In the genomic region with DNA sequence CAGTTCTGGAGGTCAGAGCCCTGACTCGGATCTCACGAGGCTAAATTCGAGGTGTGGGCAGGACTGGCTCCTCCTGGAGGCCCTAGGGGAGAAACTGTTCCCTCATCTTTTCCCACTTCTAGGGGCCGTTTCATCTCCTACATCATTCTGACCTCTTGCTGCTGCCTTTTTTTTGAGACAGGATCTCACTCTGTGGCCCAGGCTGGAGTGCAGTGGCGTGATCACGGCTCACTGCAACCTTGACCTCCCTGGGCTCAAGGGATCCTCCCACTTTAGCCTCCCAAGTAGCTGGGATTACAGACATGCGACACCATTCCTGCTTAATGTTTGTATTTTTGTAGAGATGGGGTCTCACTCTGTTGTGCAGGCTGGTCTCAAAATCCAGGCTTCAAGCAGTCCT, we compare ENCODE assay signal across 28 cellular contexts.
"Had no signal": no experiment of that assay in that cellular context is flagged by ENCODE, and none has a peak within 500 bp of the region (broad histone marks: within the 10 kb centered on the region; RNA-seq: fewer than 3 reads in every experiment).

No MANE protein-coding gene starts in this region.

- H3K27ac ChIP-seq: body of pancreas, WERI-Rb-1 had no signal

- H3K36me3 ChIP-seq: breast epithelium had no signal

- DNase-seq: activated CD4-positive, alpha-beta T cell treated with anti-CD3 and anti-CD28 coated beads, Interleukin-2, amount 10 ng/mL, durations not matched to agents 24 days and 14 days; activated CD4-positive, alpha-beta T cell treated with anti-CD3 and anti-CD28 coated beads, Interleukin-2, amount 50 U/mL, for 4 hours; activated CD8-positive, alpha-beta T cell treated with anti-CD3 and anti-CD28 coated beads for 36 hours; activated gamma-delta T cell treated with Interleukin-2 at 50 U/mL for 16 hours; activated naive CD4-positive, alpha-beta T cell treated with anti-CD3 and anti-CD28 coated beads for 36 hours; activated naive CD8-positive, alpha-beta T cell treated with anti-CD3 and anti-CD28 coated beads for 36 hours; activated T-cell treated with anti-CD3 and anti-CD28 coated beads, Interleukin-2, amount 50 U/mL, for 1 hour; body of pancreas; NCI-H1092 treated with DMSO at 0.1 percent for 48 hours; NCI-H1417; NCI-H146; NCI-H187; NCI-H2029 treated with DMSO at 0.1 percent for 48 hours; NCI-H2107; NCI-H2171; NCI-H510A; NCI-H526; NCI-H748 treated with DMSO at 0.1 percent for 48 hours; NK-92 treated with Interleukin-12 subunit alpha and Interleukin-12 subunit beta, amount 100 ng/mL, for 24 hours; PC-3; Right ventricle myocardium superior; SW 1271; T-helper 1 cell; T-helper 2 cell; T-helper 9 cell; WERI-Rb-1 had no signal

- H3K36me3 Mint-ChIP-seq: activated naive CD8-positive, alpha-beta T cell treated with anti-CD3 and anti-CD28 coated beads for 36 hours had no signal

- H3K9me3 Mint-ChIP-seq: activated CD4-positive, alpha-beta T cell treated with anti-CD3 and anti-CD28 coated beads, Interleukin-2, amount 10 ng/mL, durations not matched to agents 24 days and 14 days; activated CD8-positive, alpha-beta T cell treated with anti-CD3 and anti-CD28 coated beads for 36 hours; activated naive CD4-positive, alpha-beta T cell treated with anti-CD3 and anti-CD28 coated beads for 36 hours; activated naive CD8-positive, alpha-beta T cell treated with anti-CD3 and anti-CD28 coated beads for 36 hours; activated T-helper 2 cell treated with anti-CD3 and anti-CD28 coated beads, Interferon-gamma antibody, Interleukin-2, Interleukin-4, amounts not matched to agents 10 μg/mL and 5 μg/mL and 100 μg/mL, durations not matched to agents 14 hours and 24 hours and 36 hours had no signal

- H3K4me3 Mint-ChIP-seq: activated CD4-positive, alpha-beta T cell treated with anti-CD3 and anti-CD28 coated beads, Interleukin-2, amount 10 ng/mL, durations not matched to agents 24 days and 14 days; activated CD8-positive, alpha-beta T cell treated with anti-CD3 and anti-CD28 coated beads for 36 hours; activated naive CD4-positive, alpha-beta T cell treated with anti-CD3 and anti-CD28 coated beads for 36 hours; activated naive CD8-positive, alpha-beta T cell treated with anti-CD3 and anti-CD28 coated beads for 36 hours had no signal

- H3K4me3 ChIP-seq: body of pancreas, breast epithelium had no signal

- ATAC-seq: activated CD8-positive, alpha-beta T cell treated with anti-CD3 and anti-CD28 coated beads for 36 hours had no signal

- H3K27me3 Mint-ChIP-seq: activated CD4-positive, alpha-beta T cell treated with anti-CD3 and anti-CD28 coated beads, Interleukin-2, amount 10 ng/mL, durations not matched to agents 24 days and 14 days; activated CD8-positive, alpha-beta T cell treated with anti-CD3 and anti-CD28 coated beads for 36 hours; activated naive CD8-positive, alpha-beta T cell treated with anti-CD3 and anti-CD28 coated beads for 36 hours had no signal

- H3K27me3 ChIP-seq: body of pancreas, breast epithelium had no signal

- H3K27ac Mint-ChIP-seq: activated CD8-positive, alpha-beta T cell treated with anti-CD3 and anti-CD28 coated beads for 36 hours; activated naive CD4-positive, alpha-beta T cell treated with anti-CD3 and anti-CD28 coated beads for 36 hours; activated naive CD8-positive, alpha-beta T cell treated with anti-CD3 and anti-CD28 coated beads for 36 hours; activated T-helper 2 cell treated with anti-CD3 and anti-CD28 coated beads, Interferon-gamma antibody, Interleukin-2, Interleukin-4, amounts not matched to agents 10 μg/mL and 5 μg/mL and 100 μg/mL, durations not matched to agents 14 hours and 24 hours and 36 hours had no signal

- H3K9me3 ChIP-seq: body of pancreas, breast epithelium had no signal
